24 cellular contexts compared by ENCODE assay signal in genomic region chr21:32947736-32948135, GRCh38.
"Had no signal": no experiment of that assay in that cellular context is flagged by ENCODE, and none has a peak within 500 bp of the region (broad histone marks: within the 10 kb centered on the region; RNA-seq: fewer than 3 reads in every experiment).

No MANE protein-coding gene starts in this region.

- H3K27me3 ChIP-seq: colonic mucosa had no signal

- H3K27ac ChIP-seq: colonic mucosa, coronary artery, epithelial cell of prostate, esophagus muscularis mucosa, esophagus squamous epithelium, foreskin keratinocyte, gastrocnemius medialis, gastroesophageal sphincter, heart left ventricle, heart right ventricle had no signal

- DNase-seq: colonic mucosa; cortex of kidney; dermis blood vessel endothelial cell; dorsolateral prefrontal cortex; effector CD4-positive, alpha-beta T cell; effector CD8-positive, alpha-beta T cell; effector memory CD4-positive, alpha-beta T cell; effector memory CD8-positive, alpha-beta T cell; endodermal cell; erythroblast; esophagus squamous epithelium; foreskin fibroblast; foreskin keratinocyte; foreskin melanocyte; gastrocnemius medialis; glutamatergic neuron; head of caudate nucleus; heart left ventricle; heart right ventricle had no signal

- H3K4me1 ChIP-seq: colonic mucosa, esophagus muscularis mucosa, esophagus squamous epithelium, foreskin keratinocyte, gastrocnemius medialis, gastroesophageal sphincter, heart left ventricle, heart right ventricle had no signal

- ATAC-seq: effector memory CD8-positive, alpha-beta T cell; esophagus mucosa; foreskin keratinocyte; gastrocnemius medialis; gastroesophageal sphincter; heart left ventricle; heart right ventricle had no signal

- H3K9me3 ChIP-seq: colonic mucosa, esophagus muscularis mucosa, esophagus squamous epithelium, gastrocnemius medialis, gastroesophageal sphincter, heart left ventricle had no signal

- H3K36me3 ChIP-seq: colonic mucosa, esophagus muscularis mucosa, esophagus squamous epithelium, gastrocnemius medialis, gastroesophageal sphincter, heart left ventricle, heart right ventricle had no signal

- H3K4me3 ChIP-seq: colonic mucosa, coronary artery, dorsolateral prefrontal cortex, esophagus muscularis mucosa, esophagus squamous epithelium, gastrocnemius medialis, gastroesophageal sphincter, heart left ventricle, heart right ventricle had no signal
